In genomic region chr4:140154572-140154891, GRCh38 we compare ENCODE assay signal across 1 cellular context.
TF ChIP-seq lines count a peak whose summit lies in the region.

No MANE protein-coding gene starts in this region.

TF ChIP-seq in GM12878, 131 proteins besides CTCF, POLR2A, EP300 and RAD21 (continued from another document):
- TF ChIP-seq BCL3 (IDR thresholded peaks at IDR 0.05; ENCODE audit: borderline replicate concordance, insufficient read depth, low read depth, low read length, poor library complexity, severe bottlenecking): no peak
- no peak for TF ChIP-seq CREB1 (IDR thresholded peaks at IDR 0.05; ENCODE audit: low read depth)
- no peak for TF ChIP-seq ZNF207 (IDR thresholded peaks at IDR 0.05; ENCODE audit: borderline replicate concordance)
- TF ChIP-seq SMARCA5 (IDR thresholded peaks at IDR 0.05): no peak
- TF ChIP-seq CEBPB (IDR thresholded peaks at IDR 0.05; ENCODE audit: borderline replicate concordance in 1 of 2, low read depth in 2 of 2, low read length in 2 of 2): no peak
